In genomic region chr14:71855399-71856036, GRCh38 we compare ENCODE assay signal across 7 cellular contexts.
DNase-seq lines count a peak whose midpoint lies in the region; ATAC-seq, FAIRE-seq and TF ChIP-seq lines count a peak whose summit lies in the region.

No MANE protein-coding gene starts in this region.

- no peaks in the 10 kb centered on the region for H3K79me2 ChIP-seq in GM12878 (ENCODE audit: control insufficient read depth, insufficient read depth, low read length)

- TF ChIP-seq CTCF in GM12878 (IDR thresholded peaks at IDR 0.05 in 2 of 3, conservative IDR thresholded peaks at IDR 0.05 in 1 of 3; ENCODE audit: control insufficient read depth in 2 of 3, extremely low read depth in 1 of 3, insufficient read depth in 1 of 3, low read depth in 3 of 3, low read length in 3 of 3), result peak; percentile 68 to 77 (median 71)

- no peaks in the 10 kb centered on the region for H3K36me3 ChIP-seq in GM12878 (ENCODE audit: control insufficient read depth in 2 of 2, insufficient read depth in 2 of 2, low read length in 1 of 2)

- no peak overlapping the region for H3K9ac ChIP-seq in GM12878 (ENCODE audit: control insufficient read depth, insufficient read depth, low read length)

- 100% methylated on average over 1 of the region's 1 CpG for WGBS in GM12878 (ENCODE audit: insufficient coverage, insufficient replicate concordance, low lambda C conversion rate, missing lambda C conversion rate)

- RAD21 ChIA-PET in GM12878 (lab: Charles Lee; ENCODE audit: unreplicated experiment), result interaction anchor here (0.7 to 3.8 kb wide), 49 partner anchors 13 to 752 kb away, joined by 3 to 44 read pairs (median 3); no protein-coding TSS in a partner anchor

- peaks cover 10% of the 10 kb centered on the region for H3K4me1 ChIP-seq in GM12878 (ENCODE audit: control insufficient read depth, insufficient read depth, low read length)

- in situ Hi-C loops in GM12878 (cut with MboI), result no loop called here

- no peaks in the 10 kb centered on the region; the same call in 2 of the 3 replicates for H3K9me3 ChIP-seq in GM12878 (replicated peaks; ENCODE audit: control insufficient read depth, insufficient read depth, low read length)

- H3K27me3 ChIP-seq in GM12878 (replicated peaks in 1 of 2; ENCODE audit: control insufficient read depth in 2 of 2, insufficient read depth in 2 of 2, low read length in 1 of 2), result no peaks in the 10 kb centered on the region

- peak overlapping the region; percentile 58; the same call in 1 of the 2 replicates for H3K27ac ChIP-seq in GM12878 (ENCODE audit: control insufficient read depth, insufficient read depth)

- no peak for TF ChIP-seq EP300 in GM12878 (IDR thresholded peaks at IDR 0.05; ENCODE audit: borderline replicate concordance in 1 of 2, control insufficient read depth in 1 of 2, low read depth in 2 of 2, low read length in 2 of 2)

- no peak overlapping the region; the same call in 1 of the 2 replicates for H2AFZ ChIP-seq in GM12878 (ENCODE audit: control insufficient read depth, low read depth, low read length)

- no peak for TF ChIP-seq POLR2A in GM12878 (IDR thresholded peaks at IDR 0.05; ENCODE audit: low read depth, low read length)

- ATAC-seq in GM12878, result peak; percentile 85
- no peak for ATAC-seq in HG02884 (IDR thresholded peaks at IDR 0.05; ENCODE audit: unreplicated experiment)

- intact Hi-C loops in GM12878 (cut with micrococcal nuclease; ENCODE audit: unreplicated experiment), result loop anchor here (5.0 to 10.0 kb wide), 5 partner anchors 77 to 713 kb away; partner anchors contain the start of gene RGS6

- SMC1A ChIA-PET in GM12878 (lab: Charles Lee; ENCODE audit: uncharacterized antibody, unreplicated experiment), result interaction anchor here (0.6 to 3.5 kb wide), 43 partner anchors 13 to 1846 kb away, joined by 3 to 46 read pairs (median 4); partner anchors contain the start of gene RGS6

- H3K4me3 ChIP-seq in GM12878, result no peak overlapping the region

- no peaks in the 10 kb centered on the region for H4K20me1 ChIP-seq in GM12878 (ENCODE audit: control insufficient read depth, insufficient read depth)

- no peak overlapping the region for H3K4me2 ChIP-seq in GM12878 (ENCODE audit: control insufficient read depth, insufficient read depth)

- BruUV-seq in GM12878 (replicated peaks; lab: Mats Ljungman, UMichigan), result no TSS peak

- peak; percentile 78 for TF ChIP-seq RAD21 in GM12878 (IDR thresholded peaks at IDR 0.05; ENCODE audit: insufficient read depth, low read depth, low read length)

- POLR2A ChIA-PET in GM12878 (lab: Charles Lee), result interaction anchor here (0.9 to 1.3 kb wide), 5 partner anchors 8 to 136 kb away, joined by 3 read pairs; no protein-coding TSS in a partner anchor

- DNase-seq in GM03348 (ENCODE audit: low spot score) (peak; percentile 87), LHCN-M2 (ENCODE audit: low read depth) (peak; percentile 61), SW480 (ENCODE audit: low spot score) (peak; percentile 53), GM12878 (ENCODE audit: low read depth, low spot score) (peak; percentile 31), iPS DF 4.7 (ENCODE audit: extremely low read depth, low spot score) (peak; percentile 44)
- DNase-seq in stimulated activated CD4-positive, alpha-beta T cell treated with anti-CD3 and anti-CD28 coated beads, Interleukin-15, amount 100 ng/mL, for 48 hours (ENCODE audit: low read depth in 2 of 2), result peak; percentile 27 to 52

- peak; percentile 76 for FAIRE-seq in GM12878 (lab: Jason Lieb, UNC)

- CTCF ChIA-PET in GM12878 (lab: Yijun Ruan, JAX), result interaction anchor here (0.6 to 6.6 kb wide), 74 partner anchors 10 to 1153 kb away, joined by 3 to 88 read pairs (median 4); partner anchors contain the start of gene RGS6

TF ChIP-seq in GM12878, 131 proteins besides CTCF, POLR2A, EP300 and RAD21:
- 0 out of 2 replicates have a peak, but pooled peaks have one; percentile 26 for TF ChIP-seq ZNF217 (IDR thresholded peaks at IDR 0.05)
- TF ChIP-seq IKZF1 (conservative IDR thresholded peaks at IDR 0.05), result peak; percentile 15; the same call in 1 of the 2 replicates
- no peak for TF ChIP-seq CHD1 (IDR thresholded peaks at IDR 0.05; ENCODE audit: low read depth, low read length)
- TF ChIP-seq IKZF2 (IDR thresholded peaks at IDR 0.05), result peak; percentile 29 to 38; a peak in 2 of 4 replicates
- TF ChIP-seq ESRRA (IDR thresholded peaks at IDR 0.05; ENCODE audit: low read length), result peak; percentile 51; the same call in 1 of the 2 replicates
- TF ChIP-seq YY1 (IDR thresholded peaks at IDR 0.05; ENCODE audit: low read depth, low read length), result peak; percentile 86
- TF ChIP-seq SMC3 (IDR thresholded peaks at IDR 0.05; ENCODE audit: borderline replicate concordance, low read length), result peak; percentile 54
- 0 out of 2 replicates have a peak, but pooled peaks have one; percentile 28 for TF ChIP-seq RFX5 (IDR thresholded peaks at IDR 0.05; ENCODE audit: low read depth, low read length)
- TF ChIP-seq, protein P1, sequence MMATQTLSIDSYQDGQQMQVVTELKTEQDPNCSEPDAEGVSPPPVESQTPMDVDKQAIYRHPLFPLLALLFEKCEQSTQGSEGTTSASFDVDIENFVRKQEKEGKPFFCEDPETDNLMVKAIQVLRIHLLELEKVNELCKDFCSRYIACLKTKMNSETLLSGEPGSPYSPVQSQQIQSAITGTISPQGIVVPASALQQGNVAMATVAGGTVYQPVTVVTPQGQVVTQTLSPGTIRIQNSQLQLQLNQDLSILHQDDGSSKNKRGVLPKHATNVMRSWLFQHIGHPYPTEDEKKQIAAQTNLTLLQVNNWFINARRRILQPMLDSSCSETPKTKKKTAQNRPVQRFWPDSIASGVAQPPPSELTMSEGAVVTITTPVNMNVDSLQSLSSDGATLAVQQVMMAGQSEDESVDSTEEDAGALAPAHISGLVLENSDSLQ (IDR thresholded peaks at IDR 0.05), result no peak

Comparison
In these comparisons a context has a peak if more than half of its experiments do, and no peak if none do; other contexts are left out.
1. DNase-seq: peak in every context shown above with its lines; median percentile 87 in GM03348; 61 in LHCN-M2; 53 in SW480; 44 in iPS DF 4.7; 40 in stimulated activated CD4-positive, alpha-beta T cell treated with anti-CD3 and anti-CD28 coated beads, Interleukin-15, amount 100 ng/mL, for 48 hours; 31 in GM12878.